Comparison of ENCODE assay signal across 6 cellular contexts in genomic region chr17:81868674-81869220, GRCh38. TPM values are rescaled to one million over a fixed set of nuclear protein-coding genes. Genes with fewer than 3 reads are reported as not detected.
DNase-seq lines count a peak whose midpoint lies in the region; ATAC-seq, FAIRE-seq and TF ChIP-seq lines count a peak whose summit lies in the region.

No MANE protein-coding gene starts in this region.

- peak overlapping the region; percentile 80 for H3K4me3 ChIP-seq in A673 (ENCODE audit: low read depth, low read length, poor library complexity, severe bottlenecking)
- no peak overlapping the region for H3K4me3 ChIP-seq in endodermal cell (ENCODE audit: low read length)
- H3K4me3 ChIP-seq in small intestine (ENCODE audit: low read depth in 1 of 2, low read length in 2 of 2) = no peak overlapping the region

- H3K27me3 ChIP-seq in A673 (replicated peaks; ENCODE audit: insufficient read depth, low read depth, low read length, poor library complexity) (no peaks in the 10 kb centered on the region), endodermal cell (ENCODE audit: control insufficient read depth, insufficient read depth, low read length, poor library complexity, severe bottlenecking) (no peaks in the 10 kb centered on the region), small intestine (ENCODE audit: control insufficient read depth in 2 of 2, insufficient read depth in 2 of 2, low read length in 2 of 2) (no peaks in the 10 kb centered on the region)

- H3K27me3 Mint-ChIP-seq in IgD-negative memory B cell (no peaks in the 10 kb centered on the region), endodermal cell (ENCODE audit: insufficient read depth) (no peaks in the 10 kb centered on the region)

- intact Hi-C loops in A673 (cut with micrococcal nuclease; ENCODE audit: unreplicated experiment) = no loop called here

- H3K4me1 ChIP-seq in A673 (ENCODE audit: insufficient read depth, low read length, poor library complexity, severe bottlenecking) = peaks cover 31% of the 10 kb centered on the region
- H3K4me1 ChIP-seq in endodermal cell (ENCODE audit: control insufficient read depth, insufficient read depth, low read length) = no peaks in the 10 kb centered on the region
- H3K4me1 ChIP-seq in small intestine (ENCODE audit: control insufficient read depth in 2 of 2, insufficient read depth in 1 of 2, low read depth in 1 of 2, low read length in 1 of 2) = peaks cover 0 to 10% of the 10 kb centered on the region in 2 donors

- DNase-seq in A673 (ENCODE audit: low spot score) = no peak
- peak; percentile 88 for DNase-seq in endodermal cell
- peak; percentile 17 for DNase-seq in small intestine
- no peak for DNase-seq in occipital lobe (lab: John Stamatoyannopoulos, UW)

- H3K27ac Mint-ChIP-seq in IgD-negative memory B cell (peak overlapping the region; percentile 93 to 99 (median 97)), endodermal cell (peak overlapping the region; percentile 75)

- H3K9me3 Mint-ChIP-seq in IgD-negative memory B cell = no peaks in the 10 kb centered on the region
- H3K9me3 Mint-ChIP-seq in endodermal cell = no peaks in the 10 kb centered on the region

- CTCF ChIA-PET in A673 (lab: Charles Lee) = no interaction called here

- H3K27ac ChIP-seq in A673 (ENCODE audit: low read depth, low read length, poor library complexity, severe bottlenecking) = peak overlapping the region; percentile 94
- no peak overlapping the region for H3K27ac ChIP-seq in endodermal cell (ENCODE audit: low read depth, low read length)
- peak overlapping the region; percentile 99 to 100 for H3K27ac ChIP-seq in small intestine (ENCODE audit: low read depth in 1 of 2, low read length in 1 of 2)

- H3K36me3 ChIP-seq in A673 (ENCODE audit: insufficient read depth, low read length, poor library complexity, severe bottlenecking) (peaks cover 37% of the 10 kb centered on the region), endodermal cell (ENCODE audit: control insufficient read depth, insufficient read depth, low read length) (peaks cover 42% of the 10 kb centered on the region), small intestine (ENCODE audit: control insufficient read depth in 2 of 2, insufficient read depth in 2 of 2, low read length in 2 of 2) (peaks cover 4 to 7% of the 10 kb centered on the region in 2 donors)

- H3K9me3 ChIP-seq in A673 (ENCODE audit: low read depth, low read length, poor library complexity, severe bottlenecking) = no peaks in the 10 kb centered on the region
- no peaks in the 10 kb centered on the region for H3K9me3 ChIP-seq in endodermal cell (ENCODE audit: control insufficient read depth, low read length)
- H3K9me3 ChIP-seq in small intestine (ENCODE audit: control insufficient read depth, low read depth) = no peaks in the 10 kb centered on the region

- no peak for FAIRE-seq in small intestine (lab: Jason Lieb, UNC)

- H3K4me1 Mint-ChIP-seq in IgD-negative memory B cell = peaks cover 14 to 19% (median 14%) of the 10 kb centered on the region in 3 donors
- peaks cover 6% of the 10 kb centered on the region for H3K4me1 Mint-ChIP-seq in endodermal cell

- no peak for ATAC-seq in HG02973 (IDR thresholded peaks at IDR 0.05; ENCODE audit: unreplicated experiment)

- peaks cover 4% of the 10 kb centered on the region for H3K36me3 Mint-ChIP-seq in IgD-negative memory B cell
- H3K36me3 Mint-ChIP-seq in endodermal cell (ENCODE audit: low read depth) = peaks cover 14% of the 10 kb centered on the region

- H3K4me3 Mint-ChIP-seq in IgD-negative memory B cell (peak overlapping the region in 3 of 4 donors; percentile 92 to 97 (median 96)), endodermal cell (peak overlapping the region; percentile 73)

- no peak for TF ChIP-seq CTCF in A673 (conservative IDR thresholded peaks at IDR 0.05; ENCODE audit: low read depth, low read length)
- no peak for TF ChIP-seq CTCF in endodermal cell (conservative IDR thresholded peaks at IDR 0.05)

- POLR2A ChIA-PET in A673 (lab: Charles Lee; ENCODE audit: low non-redundant PET) = interaction anchor here (0.5 kb wide), 1 partner anchor 14 kb away, joined by 3 read pairs; no protein-coding TSS in a partner anchor

- WGBS in endodermal cell (ENCODE audit: insufficient coverage in 1 of 2, insufficient read length in 1 of 2), 2 experiments = 83 to 85% methylated on average over 15 to 30 of the region's 30 CpGs
- WGBS in small intestine, 3 donors = 55 to 60% (median 56%) methylated on average over 24 to 30 of the region's 30 CpGs

- BruUV-seq in A673 (replicated peaks; lab: Mats Ljungman, UMichigan) = TSS peak; percentile 75

- no peak overlapping the region for H3K9ac ChIP-seq in endodermal cell (ENCODE audit: extremely low read depth, low read length, poor library complexity, severe bottlenecking)

RNA-seq across cellular contexts. Expression of gene ARHGDIA, which starts 2.4 kb away (rescaled TPM):
- 568 and 667 TPM in 2 replicates for total RNA-seq in A673 (2021)
- 163 TPM for polyA plus RNA-seq in IgD-negative memory B cell
- total RNA-seq in endodermal cell = 100 to 1,000 TPM; 240 to 254 TPM
- 180 TPM for polyA plus RNA-seq in endodermal cell (2013, experiment 1 of 2)
- 185 TPM for polyA plus RNA-seq in endodermal cell (2013, experiment 2 of 2)
- polyA plus RNA-seq in small intestine = 100 to 1,000 TPM; 310 to 411 (median 372) TPM
- total RNA-seq in occipital lobe = 22.9 TPM

RNA-seq across cellular contexts. Expression of gene P4HB, which starts 8.4 kb away (rescaled TPM):
- total RNA-seq in A673 (2021) (491 and 503 TPM in 2 replicates), endodermal cell (100 to 1,000 TPM; 493 to 535 TPM), occipital lobe (57.4 TPM)
- polyA plus RNA-seq in IgD-negative memory B cell (177 TPM), small intestine (1,000 to 10,000 TPM; 1,002 to 1,191 (median 1,009) TPM)
- 373 TPM for polyA plus RNA-seq in endodermal cell (2013, experiment 1 of 2)
- 364 TPM for polyA plus RNA-seq in endodermal cell (2013, experiment 2 of 2)

RNA-seq across cellular contexts. Expression of gene ALYREF, which starts 22.6 kb away (rescaled TPM):
- total RNA-seq in A673 (2021) = 251 and 258 TPM in 2 replicates
- polyA plus RNA-seq in IgD-negative memory B cell = 22.5 TPM
- total RNA-seq in endodermal cell = 100 to 1,000 TPM; 154 to 170 TPM
- 123 TPM for polyA plus RNA-seq in endodermal cell (2013, experiment 1 of 2)
- 122 TPM for polyA plus RNA-seq in endodermal cell (2013, experiment 2 of 2)
- 10 to 100 TPM; 22.8 to 86.7 (median 26.7) TPM for polyA plus RNA-seq in small intestine
- total RNA-seq in occipital lobe = 78.3 TPM

RNA-seq across cellular contexts. Expression of gene ANAPC11, which starts 22.8 kb away (rescaled TPM):
- total RNA-seq in A673 (2021) (128 and 138 TPM in 2 replicates), endodermal cell (100 to 1,000 TPM; 161 to 195 TPM), occipital lobe (43.0 TPM)
- polyA plus RNA-seq in IgD-negative memory B cell (266 TPM), small intestine (100 to 1,000 TPM; 161 to 240 (median 212) TPM)
- polyA plus RNA-seq in endodermal cell (2013, experiment 1 of 2) = 211 TPM
- polyA plus RNA-seq in endodermal cell (2013, experiment 2 of 2) = 200 TPM

RNA-seq across cellular contexts. Expression of gene NPB, which starts 33.3 kb away (rescaled TPM):
- total RNA-seq in A673 (2021) (0.75 and 0.87 TPM in 2 replicates), endodermal cell (1 to 10 TPM; 3.3 to 3.7 TPM), occipital lobe (2.0 TPM)
- polyA plus RNA-seq in IgD-negative memory B cell (not detected), small intestine (1 to 10 TPM in 1 of 3 donors, under 1 TPM in 2; 0.54 to 1.8 (median 0.64) TPM)
- polyA plus RNA-seq in endodermal cell (2013, experiment 1 of 2) = 1.0 TPM
- 1.2 TPM for polyA plus RNA-seq in endodermal cell (2013, experiment 2 of 2)

Comparison
In these comparisons a context has a peak if more than half of its experiments do, and no peak if none do; other contexts are left out.
1. DNase-seq: peak in endodermal cell (single experiment) and small intestine (single experiment); none in A673 (single experiment) and occipital lobe (single experiment).
2. RNA of gene ARHGDIA, which starts 2.4 kb away (total RNA-seq): 568 to 667 TPM in A673 and 240 to 254 TPM in endodermal cell; 22.9 TPM in occipital lobe (single experiment); every median in the first group is over 10 times any median in the second.